ENCODE assay signal across 20 cellular contexts in the genomic region with DNA sequence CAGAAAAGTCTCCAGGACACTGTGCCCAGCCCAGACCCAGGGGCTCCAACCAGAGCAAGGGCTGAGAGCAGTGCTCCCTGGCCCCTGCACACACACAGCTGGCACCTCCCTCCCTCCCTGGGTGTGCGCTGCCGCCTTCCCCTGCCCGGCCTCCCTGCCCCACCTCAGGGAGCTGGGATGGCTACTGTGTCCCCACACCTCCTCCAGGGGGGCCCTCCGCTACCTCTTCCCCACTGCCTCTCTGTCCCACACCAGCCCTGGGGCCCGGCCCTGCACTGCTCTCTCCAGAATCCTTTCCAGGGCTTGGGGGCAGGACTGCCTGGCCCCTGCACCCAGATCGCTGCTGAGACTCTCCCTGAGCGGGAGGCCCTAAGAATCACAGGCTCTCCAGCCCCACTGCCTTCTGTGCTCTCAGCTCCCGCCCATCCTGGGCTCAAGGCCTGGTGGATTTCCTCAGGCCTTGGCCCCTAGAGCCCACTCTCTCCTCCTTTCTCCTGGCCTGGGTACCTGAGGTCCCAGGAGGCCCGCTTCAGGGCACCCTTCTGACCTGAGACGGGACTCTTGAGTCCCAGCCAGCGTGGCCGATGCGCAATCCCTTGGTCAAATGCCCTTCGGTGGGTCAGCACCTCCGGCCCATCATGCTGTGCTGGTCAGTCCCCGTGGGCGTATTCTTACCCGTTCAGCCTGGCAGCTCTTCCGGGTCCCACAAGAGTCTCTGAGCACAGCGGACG.
A peak's percentile ranks its signal among the peaks of the same experiment; 100 is the strongest.
DNase-seq lines count a peak whose midpoint lies in the region; ATAC-seq and TF ChIP-seq lines count a peak whose summit lies in the region.
"Had no signal": no experiment of that assay in that cellular context is flagged by ENCODE, and none has a peak within 500 bp of the region (broad histone marks: within the 10 kb centered on the region; RNA-seq: fewer than 3 reads in every experiment).

No MANE protein-coding gene starts in this region.

- no peaks in the 10 kb centered on the region for H3F3A ChIP-seq in neural progenitor cell (ENCODE audit: low read depth)

- no peak overlapping the region for H3K9ac ChIP-seq in neural progenitor cell

- H3K27me3 ChIP-seq in right cardiac atrium (ENCODE audit: control insufficient read depth, insufficient read depth) (no peaks in the 10 kb centered on the region), neural progenitor cell (no peaks in the 10 kb centered on the region)

- ATAC-seq in right cardiac atrium (no peak), HG03469 (IDR thresholded peaks at IDR 0.05; ENCODE audit: unreplicated experiment) (no peak)
- ATAC-seq: A549, HCT116, Right ventricle myocardium inferior had no signal

- H3K4me3 ChIP-seq in right cardiac atrium (ENCODE audit: low read length) (no peak overlapping the region), neural progenitor cell (no peak overlapping the region)
- H3K4me3 ChIP-seq: A549 had no signal

- no peak overlapping the region for H2AFZ ChIP-seq in neural progenitor cell (replicated peaks)

- no peak overlapping the region for H3K27ac ChIP-seq in right cardiac atrium (ENCODE audit: low read length)
- no peak overlapping the region for H3K27ac ChIP-seq in neural progenitor cell
- H3K27ac ChIP-seq: A549 had no signal

- H3K9me3 Mint-ChIP-seq in chondrocyte (ENCODE audit: low read depth): peaks cover 2% of the 10 kb centered on the region
- peaks cover 2% of the 10 kb centered on the region for H3K9me3 Mint-ChIP-seq in neural progenitor cell
- H3K9me3 Mint-ChIP-seq in type B pancreatic cell: peaks cover under 1% of the 10 kb centered on the region

- intact Hi-C loops in cardiac septum (cut with DNase I) (no loop called here), right cardiac atrium (cut with DNase I) (no loop called here)

- TF ChIP-seq CTCF in chondrocyte (IDR thresholded peaks at IDR 0.05) (no peak), neural progenitor cell (IDR thresholded peaks at IDR 0.05) (no peak), type B pancreatic cell (conservative IDR thresholded peaks at IDR 0.05) (no peak)

- H3K4me1 Mint-ChIP-seq in chondrocyte (ENCODE audit: low read depth) (no peaks in the 10 kb centered on the region), neural progenitor cell (peaks cover 12% of the 10 kb centered on the region), type B pancreatic cell (ENCODE audit: unreplicated experiment) (no peaks in the 10 kb centered on the region)
- H3K4me1 Mint-ChIP-seq: CD4-positive, CD25-positive, alpha-beta regulatory T cell; IgD-negative memory B cell had no signal

- H3K27me3 Mint-ChIP-seq in chondrocyte (ENCODE audit: low read depth) (peaks cover 29% of the 10 kb centered on the region), neural progenitor cell (ENCODE audit: insufficient read depth, low read depth) (peaks cover 5% of the 10 kb centered on the region), type B pancreatic cell (peaks cover 9% of the 10 kb centered on the region)

- no peak overlapping the region for H3K27ac Mint-ChIP-seq in chondrocyte (ENCODE audit: unreplicated experiment)
- peak overlapping the region; percentile 82 for H3K27ac Mint-ChIP-seq in neural progenitor cell
- no peak overlapping the region for H3K27ac Mint-ChIP-seq in type B pancreatic cell
- H3K27ac Mint-ChIP-seq: CD4-positive, CD25-positive, alpha-beta regulatory T cell had no signal

- H3K36me3 ChIP-seq in neural progenitor cell: no peaks in the 10 kb centered on the region

- H3K4me1 ChIP-seq in right cardiac atrium (ENCODE audit: control insufficient read depth, insufficient read depth, low read length): no peaks in the 10 kb centered on the region
- H3K4me1 ChIP-seq in neural progenitor cell: no peaks in the 10 kb centered on the region
- H3K4me1 ChIP-seq: A549 had no signal

- H3K36me3 Mint-ChIP-seq in chondrocyte (ENCODE audit: low read depth) (peaks cover 1% of the 10 kb centered on the region), neural progenitor cell (no peaks in the 10 kb centered on the region), type B pancreatic cell (no peaks in the 10 kb centered on the region)
- H3K36me3 Mint-ChIP-seq: CD4-positive, CD25-positive, alpha-beta regulatory T cell; IgD-negative memory B cell had no signal

- H3K4me2 ChIP-seq in neural progenitor cell: no peak overlapping the region
- H3K4me2 ChIP-seq: A549 had no signal

- H3K79me2 ChIP-seq in neural progenitor cell (ENCODE audit: low read depth): no peaks in the 10 kb centered on the region

- WGBS in right cardiac atrium: 92% methylated on average over 21 of the region's 21 CpGs

- H4K20me1 ChIP-seq in neural progenitor cell (ENCODE audit: low read depth): no peaks in the 10 kb centered on the region

- H3K9me3 ChIP-seq in right cardiac atrium (ENCODE audit: control insufficient read depth, low read length) (no peaks in the 10 kb centered on the region), neural progenitor cell (ENCODE audit: low read depth) (no peaks in the 10 kb centered on the region)
- H3K9me3 ChIP-seq: A549 had no signal

- H3K4me3 Mint-ChIP-seq in chondrocyte (ENCODE audit: unreplicated experiment) (no peak overlapping the region), neural progenitor cell (no peak overlapping the region), type B pancreatic cell (no peak overlapping the region)
- H3K4me3 Mint-ChIP-seq: IgD-negative memory B cell had no signal

- DNase-seq in cardiac septum (ENCODE audit: low spot score): peak; percentile 51
- DNase-seq in right cardiac atrium: no peak
- peak; percentile 92 for DNase-seq in chondrocyte (ENCODE audit: low spot score)
- no peak for DNase-seq in neural progenitor cell (ENCODE audit: low spot score)
- peak; percentile 58 for DNase-seq in type B pancreatic cell (ENCODE audit: extremely low spot score, unreplicated experiment)
- DNase-seq in mucosa of gallbladder (ENCODE audit: low spot score): no peak
- DNase-seq in NCI-H69 (lab: John Stamatoyannopoulos, UW): no peak
- DNase-seq: CD4-positive, CD25-positive, alpha-beta regulatory T cell; DMS79 treated with DMSO at 0.1 percent for 48 hours; GDM1; MV-4-11; NCI-H1417 treated with DMSO at 0.1 percent for 48 hours; NCI-H2081 treated with DMSO at 0.1 percent for 48 hours; NCI-H345; NCI-H748 treated with DMSO at 0.1 percent for 48 hours had no signal

Comparison
In these comparisons a context has a peak if more than half of its experiments do, and no peak if none do; other contexts are left out.
1. DNase-seq: peak in cardiac septum (single experiment), chondrocyte (single experiment) and type B pancreatic cell (single experiment); none in right cardiac atrium (0 of 3), neural progenitor cell (single experiment), mucosa of gallbladder (single experiment) and NCI-H69 (single experiment).